ENCODE assay signal across 1 cellular context in genomic region chr11:96228472-96228871, GRCh38.
TF ChIP-seq lines count a peak whose summit lies in the region.

No MANE protein-coding gene starts in this region.

TF ChIP-seq in SK-N-SH, 30 proteins besides CTCF, POLR2A, EP300 and RAD21 (continued from another document):
- TF ChIP-seq GABPA (IDR thresholded peaks at IDR 0.05; ENCODE audit: low read depth) (no peak), MAX (IDR thresholded peaks at IDR 0.05; ENCODE audit: low read depth) (peak; percentile 83)
